In genomic region chr9:116944714-116945534, GRCh38 we compare ENCODE assay signal across 20 cellular contexts.
DNase-seq lines count a peak whose midpoint lies in the region; ATAC-seq and TF ChIP-seq lines count a peak whose summit lies in the region.
"Had no signal": no experiment of that assay in that cellular context is flagged by ENCODE, and none has a peak within 500 bp of the region (broad histone marks: within the 10 kb centered on the region; RNA-seq: fewer than 3 reads in every experiment).

No MANE protein-coding gene starts in this region.

- peak overlapping the region; percentile 33; the same call in 1 of the 2 replicates for H3K4me2 ChIP-seq in GM23338
- 0 out of 2 replicates have a peak overlapping the region, but pooled peaks have one; percentile 25 for H3K4me2 ChIP-seq in PC-3 (ENCODE audit: low read length)
- no peak overlapping the region for H3K4me2 ChIP-seq in trophoblast cell (ENCODE audit: low read length)

- ATAC-seq in GM23338 (no peak), PC-3 (no peak), GM21528 (IDR thresholded peaks at IDR 0.05; ENCODE audit: low FRiP score, unreplicated experiment) (no peak), upper lobe of right lung (no peak)
- no peak for ATAC-seq in activated naive CD8-positive, alpha-beta T cell treated with anti-CD3 and anti-CD28 coated beads, Interleukin-2, amount 50 U/mL, for 24 hours
- ATAC-seq: T-cell had no signal

- H2AFZ ChIP-seq in GM23338 (no peak overlapping the region), PC-3 (ENCODE audit: low read length) (no peak overlapping the region), trophoblast cell (ENCODE audit: insufficient read depth, low read length, poor library complexity) (no peak overlapping the region)

- no peak overlapping the region for H3K27ac Mint-ChIP-seq in GM23338
- no peak overlapping the region for H3K27ac Mint-ChIP-seq in endodermal cell
- H3K27ac Mint-ChIP-seq in activated naive CD8-positive, alpha-beta T cell treated with anti-CD3 and anti-CD28 coated beads, Interleukin-2, amount 50 U/mL, for 24 hours: no peak overlapping the region
- H3K27ac Mint-ChIP-seq: CD4-positive, alpha-beta T cell; T-cell had no signal

- H3K9me3 ChIP-seq in PC-3 (ENCODE audit: low read length): no peaks in the 10 kb centered on the region
- H3K9me3 ChIP-seq in endodermal cell (ENCODE audit: control insufficient read depth, low read length): no peaks in the 10 kb centered on the region
- H3K9me3 ChIP-seq in trophoblast cell (ENCODE audit: insufficient read depth, low read depth, low read length): no peaks in the 10 kb centered on the region
- no peaks in the 10 kb centered on the region for H3K9me3 ChIP-seq in upper lobe of right lung

- H3K4ac ChIP-seq in trophoblast cell (ENCODE audit: low read depth, low read length): no peak overlapping the region

- H3K4me3 Mint-ChIP-seq in GM23338 (no peak overlapping the region), endodermal cell (no peak overlapping the region)
- H3K4me3 Mint-ChIP-seq in activated naive CD8-positive, alpha-beta T cell treated with anti-CD3 and anti-CD28 coated beads, Interleukin-2, amount 50 U/mL, for 24 hours: no peak overlapping the region
- H3K4me3 Mint-ChIP-seq: CD4-positive, alpha-beta T cell; T-cell had no signal

- H3K9me3 Mint-ChIP-seq in GM23338: no peaks in the 10 kb centered on the region
- no peaks in the 10 kb centered on the region for H3K9me3 Mint-ChIP-seq in endodermal cell
- H3K9me3 Mint-ChIP-seq in activated naive CD8-positive, alpha-beta T cell treated with anti-CD3 and anti-CD28 coated beads, Interleukin-2, amount 50 U/mL, for 24 hours: peaks cover 3% of the 10 kb centered on the region

- CTCF ChIA-PET in PC-3 (lab: Charles Lee): no interaction called here

- intact Hi-C loops in PC-3 (cut with micrococcal nuclease) (no loop called here), upper lobe of right lung (cut with DNase I) (no loop called here)

- no TSS peak for BruUV-seq in PC-3 (replicated peaks; lab: Mats Ljungman, UMichigan)

- peaks cover 32% of the 10 kb centered on the region for H3K4me1 ChIP-seq in GM23338 (ENCODE audit: insufficient read depth)
- H3K4me1 ChIP-seq in PC-3 (ENCODE audit: insufficient read depth, low read length): peaks cover 16% of the 10 kb centered on the region
- no peaks in the 10 kb centered on the region for H3K4me1 ChIP-seq in endodermal cell (ENCODE audit: control insufficient read depth, insufficient read depth, low read length)
- no peaks in the 10 kb centered on the region for H3K4me1 ChIP-seq in trophoblast cell (ENCODE audit: control insufficient read depth in 1 of 2, insufficient read depth in 2 of 2, low read length in 2 of 2)
- no peaks in the 10 kb centered on the region for H3K4me1 ChIP-seq in upper lobe of right lung

- 89 to 94% methylated on average over 2 to 4 of the region's 4 CpGs for WGBS in endodermal cell (ENCODE audit: insufficient coverage in 1 of 2, insufficient read length in 1 of 2), 2 experiments
- WGBS in trophoblast cell (ENCODE audit: extremely low coverage, insufficient coverage, insufficient read length): no CpG with 5 or more reads among the region's 4 CpGs

- H3K14ac ChIP-seq in trophoblast cell (ENCODE audit: low read length): no peak overlapping the region

- no peaks in the 10 kb centered on the region for H3K9me2 ChIP-seq in GM23338 (ENCODE audit: insufficient read depth)
- no peaks in the 10 kb centered on the region for H3K9me2 ChIP-seq in PC-3 (replicated peaks; ENCODE audit: low read length)

- peaks cover 7% of the 10 kb centered on the region for H3K27me3 Mint-ChIP-seq in GM23338 (ENCODE audit: insufficient read depth, low read depth, poor library complexity)
- no peaks in the 10 kb centered on the region for H3K27me3 Mint-ChIP-seq in endodermal cell (ENCODE audit: insufficient read depth)
- no peaks in the 10 kb centered on the region for H3K27me3 Mint-ChIP-seq in activated naive CD8-positive, alpha-beta T cell treated with anti-CD3 and anti-CD28 coated beads, Interleukin-2, amount 50 U/mL, for 24 hours

- no peak overlapping the region for H4K12ac ChIP-seq in trophoblast cell (ENCODE audit: low read depth, low read length)

- H3K4me3 ChIP-seq in GM23338 (no peak overlapping the region), PC-3 (ENCODE audit: low read length) (no peak overlapping the region), endodermal cell (ENCODE audit: low read length) (no peak overlapping the region), trophoblast cell (ENCODE audit: low read depth, low read length) (no peak overlapping the region), upper lobe of right lung (no peak overlapping the region)
- H3K4me3 ChIP-seq: SK-N-MC had no signal

- H4K20me1 ChIP-seq in GM23338 (replicated peaks; ENCODE audit: insufficient read depth) (no peaks in the 10 kb centered on the region), PC-3 (ENCODE audit: low read length) (no peaks in the 10 kb centered on the region)

- H2BK120ac ChIP-seq in trophoblast cell (ENCODE audit: insufficient read depth, low read length, poor library complexity): no peak overlapping the region

- no peak overlapping the region for H2BK5ac ChIP-seq in trophoblast cell (ENCODE audit: low read depth, low read length, poor library complexity)

- no peak overlapping the region for H2AK5ac ChIP-seq in trophoblast cell (ENCODE audit: low read length)

- H3K4me1 Mint-ChIP-seq in GM23338 (peaks cover 33% of the 10 kb centered on the region), endodermal cell (peaks cover 22% of the 10 kb centered on the region)
- H3K4me1 Mint-ChIP-seq in activated naive CD8-positive, alpha-beta T cell treated with anti-CD3 and anti-CD28 coated beads, Interleukin-2, amount 50 U/mL, for 24 hours: no peaks in the 10 kb centered on the region
- H3K4me1 Mint-ChIP-seq: T-cell had no signal

- no peak overlapping the region for H3K9ac ChIP-seq in PC-3 (ENCODE audit: low read length)
- no peak overlapping the region for H3K9ac ChIP-seq in endodermal cell (ENCODE audit: extremely low read depth, low read length, poor library complexity, severe bottlenecking)
- H3K9ac ChIP-seq in trophoblast cell (ENCODE audit: low read length): no peak overlapping the region

- DNase-seq in GM23338 (ENCODE audit: low spot score) (no peak), PC-3 (peak; percentile 62), endodermal cell (peak; percentile 53), trophoblast cell (peak; percentile 68 to 84), upper lobe of right lung (no peak)
- DNase-seq in activated naive CD8-positive, alpha-beta T cell treated with anti-CD3 and anti-CD28 coated beads, Interleukin-2, amount 50 U/mL, for 24 hours: no peak
- DNase-seq: CD4-positive, alpha-beta T cell; DND-41; GOT3; Kasumi-1; NCI-H1417; NCI-H2029; NCI-H2171; NCI-H446; NCI-H69; NK-92 treated with Interleukin-12 subunit alpha and Interleukin-12 subunit beta, amount 100 ng/mL, for 24 hours; Right ventricle myocardium superior had no signal

- H3K18ac ChIP-seq in trophoblast cell (ENCODE audit: low read length): no peak overlapping the region

- no peak overlapping the region for H3K23ac ChIP-seq in trophoblast cell (ENCODE audit: low read length)

- no peak overlapping the region for H2BK12ac ChIP-seq in trophoblast cell (ENCODE audit: low read length)

- no peaks in the 10 kb centered on the region for H3K79me2 ChIP-seq in GM23338 (replicated peaks; ENCODE audit: insufficient read depth)
- H3K79me2 ChIP-seq in PC-3 (ENCODE audit: low read length): no peaks in the 10 kb centered on the region
- no peaks in the 10 kb centered on the region for H3K79me2 ChIP-seq in trophoblast cell (ENCODE audit: control insufficient read depth, insufficient read depth, low read length, poor library complexity)

- TF ChIP-seq CTCF in GM23338 (conservative IDR thresholded peaks at IDR 0.05; ENCODE audit: low read depth in 2 of 2): no peak
- no peak for TF ChIP-seq CTCF in PC-3 (conservative IDR thresholded peaks at IDR 0.05; ENCODE audit: low read depth, low read length)
- TF ChIP-seq CTCF in endodermal cell (conservative IDR thresholded peaks at IDR 0.05): no peak
- no peak for TF ChIP-seq CTCF in upper lobe of right lung (IDR thresholded peaks at IDR 0.05)

- no peaks in the 10 kb centered on the region for H3K79me1 ChIP-seq in trophoblast cell (ENCODE audit: low read length)

- H4K91ac ChIP-seq in trophoblast cell (ENCODE audit: low read depth, low read length): no peak overlapping the region

- H3K36me3 Mint-ChIP-seq in GM23338 (ENCODE audit: low read depth): no peaks in the 10 kb centered on the region
- no peaks in the 10 kb centered on the region for H3K36me3 Mint-ChIP-seq in endodermal cell (ENCODE audit: low read depth)
- H3K36me3 Mint-ChIP-seq in activated naive CD8-positive, alpha-beta T cell treated with anti-CD3 and anti-CD28 coated beads, Interleukin-2, amount 50 U/mL, for 24 hours (ENCODE audit: low read depth): no peaks in the 10 kb centered on the region
- H3K36me3 Mint-ChIP-seq: T-cell had no signal

- H3K36me3 ChIP-seq in GM23338 (ENCODE audit: insufficient read depth) (no peaks in the 10 kb centered on the region), PC-3 (ENCODE audit: low read depth, low read length) (no peaks in the 10 kb centered on the region), endodermal cell (ENCODE audit: control insufficient read depth, insufficient read depth, low read length) (no peaks in the 10 kb centered on the region), trophoblast cell (ENCODE audit: control insufficient read depth in 1 of 2, insufficient read depth in 2 of 2, low read length in 2 of 2) (no peaks in the 10 kb centered on the region), upper lobe of right lung (no peaks in the 10 kb centered on the region)

- no peaks in the 10 kb centered on the region for H3F3A ChIP-seq in GM23338 (replicated peaks; ENCODE audit: low read depth)
- H3F3A ChIP-seq in PC-3 (ENCODE audit: low read length, unreplicated experiment): no peaks in the 10 kb centered on the region

- POLR2A ChIA-PET in PC-3 (lab: Charles Lee; ENCODE audit: unreplicated experiment): no interaction called here

- H3K27me3 ChIP-seq in GM23338 (ENCODE audit: insufficient read depth) (no peaks in the 10 kb centered on the region), PC-3 (ENCODE audit: low read length) (no peaks in the 10 kb centered on the region), endodermal cell (ENCODE audit: control insufficient read depth, insufficient read depth, low read length, poor library complexity, severe bottlenecking) (no peaks in the 10 kb centered on the region), trophoblast cell (ENCODE audit: insufficient read depth, low read length) (no peaks in the 10 kb centered on the region), upper lobe of right lung (no peaks in the 10 kb centered on the region)

- H4K8ac ChIP-seq in trophoblast cell (ENCODE audit: low read depth, low read length): no peak overlapping the region

- H3K27ac ChIP-seq in GM23338 (ENCODE audit: low read depth) (no peak overlapping the region), PC-3 (ENCODE audit: low read length) (peak overlapping the region; percentile 39), endodermal cell (ENCODE audit: low read depth, low read length) (no peak overlapping the region), trophoblast cell (ENCODE audit: low read depth, low read length) (no peak overlapping the region), upper lobe of right lung (no peak overlapping the region)
- H3K27ac ChIP-seq: SK-N-MC had no signal

TF ChIP-seq in GM23338, 12 proteins besides CTCF, POLR2A, EP300 and RAD21 (continues in another document):
- no peak for TF ChIP-seq STAT1 (IDR thresholded peaks at IDR 0.05; ENCODE audit: unreplicated experiment)
- TF ChIP-seq ZNF114 (CRISPR knock-in tag; IDR thresholded peaks at IDR 0.05): no peak
- no peak for TF ChIP-seq ZNF331 (CRISPR knock-in tag; IDR thresholded peaks at IDR 0.05; ENCODE audit: low read depth)

Comparison
In these comparisons a context has a peak if more than half of its experiments do, and no peak if none do; other contexts are left out.
1. DNase-seq: peak in PC-3 (single experiment), endodermal cell (single experiment) and trophoblast cell (2 of 2); none in GM23338 (single experiment), activated naive CD8-positive, alpha-beta T cell treated with anti-CD3 and anti-CD28 coated beads, Interleukin-2, amount 50 U/mL, for 24 hours (single experiment) and upper lobe of right lung (single experiment).